ENCODE assay signal across 16 cellular contexts in the genomic region with DNA sequence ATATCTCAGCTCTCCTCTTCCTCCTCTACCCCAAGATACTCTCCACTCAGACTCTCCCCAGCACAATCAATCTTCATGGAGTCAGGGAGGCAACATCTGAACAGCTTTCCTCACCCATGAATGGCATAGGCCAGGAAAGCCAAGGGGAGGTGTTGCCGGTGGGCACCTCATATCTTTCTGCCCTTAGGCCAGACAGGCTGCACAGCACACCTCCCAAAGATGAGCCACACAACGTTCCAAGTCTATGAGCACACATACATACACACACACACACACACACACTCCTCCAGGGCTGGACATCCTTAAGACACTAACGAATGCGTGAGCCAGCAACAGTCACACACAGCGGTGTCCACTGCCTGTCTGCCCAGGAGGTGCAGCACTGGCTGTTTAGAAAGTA. TPM values are rescaled to one million over a fixed set of nuclear protein-coding genes. Genes with fewer than 3 reads are reported as not detected.
DNase-seq lines count a peak whose midpoint lies in the region; ATAC-seq and TF ChIP-seq lines count a peak whose summit lies in the region.
"Had no signal": no experiment of that assay in that cellular context is flagged by ENCODE, and none has a peak within 500 bp of the region (broad histone marks: within the 10 kb centered on the region; RNA-seq: fewer than 3 reads in every experiment).

No MANE protein-coding gene starts in this region.

- H3K27me3 ChIP-seq in esophagus muscularis mucosa = no peaks in the 10 kb centered on the region
- H3K27me3 ChIP-seq: BLaER1 had no signal

- H3K27ac ChIP-seq in caudate nucleus (ENCODE audit: low read depth, low read length) (peak overlapping the region; percentile 60), esophagus muscularis mucosa (replicated peaks in 1 of 4) (no peak overlapping the region), substantia nigra (ENCODE audit: low read depth, low read length, poor library complexity, severe bottlenecking) (peak overlapping the region; percentile 92)
- H3K27ac ChIP-seq: BLaER1 had no signal

- TF ChIP-seq POLR2A in esophagus muscularis mucosa (IDR thresholded peaks at IDR 0.05; ENCODE audit: low read depth) = no peak

- WGBS in esophagus muscularis mucosa = 74% methylated on average over 5 of the region's 5 CpGs

- no peak for ATAC-seq in GM21526 (IDR thresholded peaks at IDR 0.05; ENCODE audit: low FRiP score, unreplicated experiment)

- H3K4me1 ChIP-seq in esophagus muscularis mucosa = peaks cover 10 to 24% (median 17%) of the 10 kb centered on the region in 4 donors
- H3K4me1 ChIP-seq: BLaER1 had no signal

- H3K36me3 ChIP-seq in esophagus muscularis mucosa = no peaks in the 10 kb centered on the region
- H3K36me3 ChIP-seq: BLaER1 had no signal

- DNase-seq in H4 (ENCODE audit: low spot score) = peak; percentile 4
- no peak for DNase-seq in caudate nucleus (lab: John Stamatoyannopoulos, UW)
- peak; percentile 64 for DNase-seq in esophagus muscularis mucosa (ENCODE audit: extremely low spot score)
- no peak for DNase-seq in substantia nigra (lab: John Stamatoyannopoulos, UW)
- no peak for DNase-seq in ecto neural progenitor cell (ENCODE audit: low spot score)
- no peak for DNase-seq in stimulated activated CD4-positive, alpha-beta T cell treated with anti-CD3 and anti-CD28 coated beads, Interleukin-2, amount 100 ng/mL, for 48 hours
- DNase-seq in HCEC 1CT = no peak
- DNase-seq: 8988T; AML-193; Caco-2; CD8-positive, alpha-beta memory T cell; DND-41; GDM1; H7 had no signal

- no peak overlapping the region for H3K4me3 ChIP-seq in esophagus muscularis mucosa
- H3K4me3 ChIP-seq: BLaER1 had no signal

- no peak for TF ChIP-seq CTCF in esophagus muscularis mucosa (IDR thresholded peaks at IDR 0.05)

- H3K9me3 ChIP-seq in esophagus muscularis mucosa = no peaks in the 10 kb centered on the region
- H3K9me3 ChIP-seq: BLaER1, Caco-2 had no signal

- intact Hi-C loops in esophagus muscularis mucosa (cut with DNase I) = no loop called here

- TF ChIP-seq EP300 in esophagus muscularis mucosa (IDR thresholded peaks at IDR 0.05) = no peak

RNA-seq across cellular contexts. Expression of gene COBL, which starts 17.7 kb away (rescaled TPM):
- 0.21 and 0.81 TPM in 2 replicates for total RNA-seq in H4 (2014; rRNA removed; shearing (Covaris generic))
- 10 to 100 TPM; 29.8 to 51.4 (median 45.9) TPM for total RNA-seq in esophagus muscularis mucosa
- total RNA-seq: CD8-positive, alpha-beta memory T cell had no signal

Comparison
In these comparisons a context has a peak if more than half of its experiments do, and no peak if none do; other contexts are left out.
1. DNase-seq: peak in H4 (single experiment) and esophagus muscularis mucosa (single experiment); none in caudate nucleus (0 of 61), substantia nigra (0 of 49), ecto neural progenitor cell (single experiment), stimulated activated CD4-positive, alpha-beta T cell treated with anti-CD3 and anti-CD28 coated beads, Interleukin-2, amount 100 ng/mL, for 48 hours (0 of 2) and HCEC 1CT (single experiment).
2. H3K27ac ChIP-seq: peak in caudate nucleus (single experiment) and substantia nigra (single experiment); none in esophagus muscularis mucosa (0 of 4).
3. RNA of gene COBL, which starts 17.7 kb away (total RNA-seq): 29.8 to 51.4 TPM in esophagus muscularis mucosa; 0.21 to 0.81 TPM in H4; every median in the first group is over 10 times any median in the second.